17 cellular contexts compared by ENCODE assay signal in the genomic region with DNA sequence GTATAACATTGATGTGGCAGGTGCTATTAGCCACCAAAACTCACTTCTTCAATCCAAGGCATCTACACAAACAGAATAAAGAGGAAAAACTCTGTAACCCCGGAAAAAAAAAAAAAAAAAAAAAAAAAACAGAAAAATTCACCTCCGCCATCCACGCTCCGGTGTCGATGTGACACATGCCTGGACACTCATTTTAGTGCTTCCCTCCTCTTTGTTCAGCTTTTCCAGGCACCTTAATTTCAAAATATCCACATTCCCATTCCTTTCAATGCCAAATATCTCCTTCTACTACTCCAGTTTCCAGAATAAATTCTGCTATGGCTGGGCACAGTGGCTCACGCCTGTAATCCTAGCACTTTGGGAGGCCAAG. TPM values are rescaled to one million over a fixed set of nuclear protein-coding genes. Genes with fewer than 3 reads are reported as not detected.
DNase-seq lines count a peak whose midpoint lies in the region; ATAC-seq and TF ChIP-seq lines count a peak whose summit lies in the region.
"Had no signal": no experiment of that assay in that cellular context is flagged by ENCODE, and none has a peak within 500 bp of the region (broad histone marks: within the 10 kb centered on the region; RNA-seq: fewer than 3 reads in every experiment).

No MANE protein-coding gene starts in this region.

- TF ChIP-seq POLR2A in HCT116 (IDR thresholded peaks at IDR 0.05; ENCODE audit: borderline replicate concordance, extremely low read depth, insufficient read depth, insufficient read length) (no peak), esophagus muscularis mucosa (IDR thresholded peaks at IDR 0.05; ENCODE audit: low read depth) (no peak), adrenal gland (IDR thresholded peaks at IDR 0.05) (no peak)

- DNase-seq in HCT116 (ENCODE audit: low read depth, low spot score): no peak
- DNase-seq in SK-N-MC (ENCODE audit: low read depth, low spot score): no peak
- no peak for DNase-seq in esophagus muscularis mucosa (ENCODE audit: extremely low spot score)
- DNase-seq in adrenal gland: no peak
- no peak for DNase-seq in UCSD-AML1 (lab: John Stamatoyannopoulos, UW; ENCODE audit: unreplicated experiment)
- DNase-seq: activated B cell treated with CpG ODN at 0.5 μM for 24 hours; activated CD8-positive, alpha-beta T cell treated with anti-CD3 and anti-CD28 coated beads, Interleukin-2, amount 10 ng/mL, durations not matched to agents 7 days and 5 days; activated T-cell treated with anti-CD3 and anti-CD28 coated beads, Interleukin-2, amount 50 U/mL, for 48 hours; BE2C; effector CD4-positive, alpha-beta T cell; Karpas-422; sigmoid colon; stimulated activated CD4-positive, alpha-beta T cell treated with anti-CD3 and anti-CD28 coated beads, Interleukin-2, amount 100 ng/mL, for 48 hours; T-cell had no signal

- H3K27me3 Mint-ChIP-seq in activated T-helper 17 cell treated with anti-CD3 and anti-CD28 coated beads, Interleukin-2, amount 50 U/mL, for 72 hours: no peaks in the 10 kb centered on the region
- H3K27me3 Mint-ChIP-seq: activated naive CD8-positive, alpha-beta T cell had no signal

- no peak for ATAC-seq in HCT116
- ATAC-seq in activated T-helper 17 cell treated with anti-CD3 and anti-CD28 coated beads, Interleukin-2, amount 50 U/mL, for 72 hours (replicated peaks): no peak
- ATAC-seq: activated CD8-positive, alpha-beta T cell treated with anti-CD3 and anti-CD28 coated beads, Interleukin-2, amount 10 ng/mL, durations not matched to agents 7 days and 5 days; T-cell had no signal

- no peak for TF ChIP-seq EP300 in esophagus muscularis mucosa (IDR thresholded peaks at IDR 0.05)

- H3K4me3 Mint-ChIP-seq in activated T-helper 17 cell treated with anti-CD3 and anti-CD28 coated beads, Interleukin-2, amount 50 U/mL, for 72 hours: no peak overlapping the region
- H3K4me3 Mint-ChIP-seq: activated B cell treated with CpG ODN at 0.5 μM for 24 hours; activated CD8-positive, alpha-beta T cell treated with anti-CD3 and anti-CD28 coated beads, Interleukin-2, amount 10 ng/mL, durations not matched to agents 7 days and 5 days; activated naive CD8-positive, alpha-beta T cell; T-cell had no signal

- H3K9me3 Mint-ChIP-seq in activated T-helper 17 cell treated with anti-CD3 and anti-CD28 coated beads, Interleukin-2, amount 50 U/mL, for 72 hours: no peaks in the 10 kb centered on the region
- H3K9me3 Mint-ChIP-seq: activated B cell treated with CpG ODN at 0.5 μM for 24 hours, T-cell had no signal

- intact Hi-C loops in HCT116 (cut with micrococcal nuclease) (no loop called here), esophagus muscularis mucosa (cut with DNase I) (no loop called here), adrenal gland (cut with DNase I) (no loop called here)

- no peaks in the 10 kb centered on the region for H4K20me1 ChIP-seq in HCT116 (ENCODE audit: insufficient read depth)

- H3K9ac ChIP-seq in HCT116 (ENCODE audit: low read length) (no peak overlapping the region), SK-N-MC (ENCODE audit: insufficient read length) (no peak overlapping the region), skeletal muscle satellite cell (ENCODE audit: low read depth, low read length) (peak overlapping the region; percentile 23)

- no TSS peak for BruUV-seq in HCT116 (replicated peaks; lab: Mats Ljungman, UMichigan)

- no peak for TF ChIP-seq CTCF in HCT116 (IDR thresholded peaks at IDR 0.05 in 2 of 3, conservative IDR thresholded peaks at IDR 0.05 in 1 of 3; ENCODE audit: borderline replicate concordance in 1 of 3, insufficient read depth in 1 of 3, low read depth in 2 of 3, low read length in 2 of 3)
- TF ChIP-seq CTCF in esophagus muscularis mucosa (IDR thresholded peaks at IDR 0.05): no peak
- no peak for TF ChIP-seq CTCF in adrenal gland (IDR thresholded peaks at IDR 0.05)

- H3K4me3 ChIP-seq in HCT116 (replicated peaks in 1 of 2; ENCODE audit: low read depth in 1 of 2, low read length in 2 of 2) (no peak overlapping the region), SK-N-MC (no peak overlapping the region), esophagus muscularis mucosa (no peak overlapping the region), skeletal muscle satellite cell (ENCODE audit: low read length) (no peak overlapping the region), adrenal gland (no peak overlapping the region)
- H3K4me3 ChIP-seq: sigmoid colon had no signal

- H3K36me3 ChIP-seq in HCT116 (ENCODE audit: control insufficient read depth in 1 of 2, insufficient read depth in 2 of 2, low read length in 2 of 2) (no peaks in the 10 kb centered on the region), SK-N-MC (ENCODE audit: insufficient read depth, low read length) (no peaks in the 10 kb centered on the region), esophagus muscularis mucosa (no peaks in the 10 kb centered on the region), skeletal muscle satellite cell (ENCODE audit: insufficient read depth, low read length) (no peaks in the 10 kb centered on the region), adrenal gland (replicated peaks in 1 of 2) (no peaks in the 10 kb centered on the region)
- H3K36me3 ChIP-seq: BE2C, sigmoid colon had no signal

- H3K4me1 Mint-ChIP-seq in activated T-helper 17 cell treated with anti-CD3 and anti-CD28 coated beads, Interleukin-2, amount 50 U/mL, for 72 hours: no peaks in the 10 kb centered on the region

- H3K27me3 ChIP-seq in HCT116 (ENCODE audit: insufficient read depth, low read length): no peaks in the 10 kb centered on the region
- H3K27me3 ChIP-seq in esophagus muscularis mucosa: no peaks in the 10 kb centered on the region
- H3K27me3 ChIP-seq in skeletal muscle satellite cell (ENCODE audit: control insufficient read depth, insufficient read depth, low read length): no peaks in the 10 kb centered on the region
- H3K27me3 ChIP-seq in adrenal gland: no peaks in the 10 kb centered on the region
- H3K27me3 ChIP-seq: BE2C, sigmoid colon had no signal

- H3K9me2 ChIP-seq in HCT116 (ENCODE audit: insufficient read depth): no peaks in the 10 kb centered on the region

- TF ChIP-seq RAD21 in HCT116 (IDR thresholded peaks at IDR 0.05; ENCODE audit: low read depth): no peak

- H3K4me1 ChIP-seq in HCT116 (ENCODE audit: control insufficient read depth in 1 of 2, insufficient read depth in 2 of 2, low read length in 2 of 2): peaks cover 25 to 38% of the 10 kb centered on the region in 2 experiments
- peaks cover 18 to 27% (median 23%) of the 10 kb centered on the region in 4 donors for H3K4me1 ChIP-seq in esophagus muscularis mucosa
- peaks cover 35% of the 10 kb centered on the region for H3K4me1 ChIP-seq in skeletal muscle satellite cell (ENCODE audit: control insufficient read depth, insufficient read depth, low read length)
- peaks cover 0 to 9% of the 10 kb centered on the region in 2 donors for H3K4me1 ChIP-seq in adrenal gland (replicated peaks in 1 of 2)
- H3K4me1 ChIP-seq: BE2C had no signal

- peak overlapping the region; percentile 67 for H2AFZ ChIP-seq in HCT116 (ENCODE audit: low read depth, low read length, poor library complexity, severe bottlenecking)

- H3K9me3 ChIP-seq in HCT116 (ENCODE audit: control insufficient read depth in 1 of 2, insufficient read depth in 1 of 2, low read depth in 1 of 2, low read length in 2 of 2) (no peaks in the 10 kb centered on the region), SK-N-MC (ENCODE audit: low read depth, low read length) (no peaks in the 10 kb centered on the region), esophagus muscularis mucosa (no peaks in the 10 kb centered on the region), skeletal muscle satellite cell (replicated peaks; ENCODE audit: low read length) (no peaks in the 10 kb centered on the region), adrenal gland (replicated peaks in 1 of 3) (no peaks in the 10 kb centered on the region)
- H3K9me3 ChIP-seq: BE2C, sigmoid colon had no signal

- RAD21 ChIA-PET in HCT116 (lab: Charles Lee; ENCODE audit: low non-redundant PET in 1 of 2, low total read pairs in 2 of 2, uncharacterized antibody in 2 of 2, unreplicated experiment in 2 of 2): no interaction called here

- POLR2A ChIA-PET in HCT116 (lab: Charles Lee): no interaction called here

- no peaks in the 10 kb centered on the region for H3K36me3 Mint-ChIP-seq in activated T-helper 17 cell treated with anti-CD3 and anti-CD28 coated beads, Interleukin-2, amount 50 U/mL, for 72 hours (ENCODE audit: low read depth)
- H3K36me3 Mint-ChIP-seq: activated naive CD8-positive, alpha-beta T cell; T-cell had no signal

- no peak overlapping the region for H3K4me2 ChIP-seq in HCT116 (ENCODE audit: low read length)
- H3K4me2 ChIP-seq in skeletal muscle satellite cell (ENCODE audit: low read length): peak overlapping the region; percentile 26

- H3K79me2 ChIP-seq in HCT116 (ENCODE audit: insufficient read depth, low read length): no peaks in the 10 kb centered on the region

- no peak overlapping the region for H3K27ac Mint-ChIP-seq in activated T-helper 17 cell treated with anti-CD3 and anti-CD28 coated beads, Interleukin-2, amount 50 U/mL, for 72 hours
- H3K27ac Mint-ChIP-seq: activated B cell treated with CpG ODN at 0.5 μM for 24 hours; activated CD8-positive, alpha-beta T cell treated with anti-CD3 and anti-CD28 coated beads, Interleukin-2, amount 10 ng/mL, durations not matched to agents 7 days and 5 days; activated naive CD8-positive, alpha-beta T cell; T-cell had no signal

- CTCF ChIA-PET in HCT116 (lab: Charles Lee): interaction anchor here (3.6 kb wide), 1 partner anchor 26 kb away, joined by 22 read pairs; no protein-coding TSS in a partner anchor

- H3K27ac ChIP-seq in HCT116 (ENCODE audit: low read depth, low read length): peak overlapping the region; percentile 22; the same call in 1 of the 2 replicates
- peak overlapping the region; percentile 96; the same call in 1 of the 2 replicates for H3K27ac ChIP-seq in SK-N-MC
- H3K27ac ChIP-seq in esophagus muscularis mucosa (replicated peaks in 1 of 4): peak overlapping the region in 3 of 4 donors; percentile 18 to 55 (median 55)
- H3K27ac ChIP-seq in adrenal gland: peak overlapping the region in 2 of 5 donors; percentile 49 to 50

- WGBS in esophagus muscularis mucosa: 81% methylated on average over 6 of the region's 6 CpGs
- WGBS in adrenal gland, 4 donors: 61 to 79% (median 77%) methylated on average over 6 of the region's 6 CpGs

RNA-seq across cellular contexts. Expression of gene RERE, which starts 5.8 kb away (rescaled TPM):
- total RNA-seq in HCT116 (2021; ENCODE audit: unreplicated experiment) (40.6 TPM), esophagus muscularis mucosa (100 to 1,000 TPM; 133 to 212 (median 168) TPM), adrenal gland (100 to 1,000 TPM in 3 of 8 donors, 10 to 100 TPM in 5; 49.0 to 146 (median 81.4) TPM)
- polyA plus RNA-seq in HCT116 (2012): 17.0 and 18.3 TPM in 2 replicates
- total RNA-seq in skeletal muscle satellite cell (2012; rRNA removed): 14.9 and 24.1 TPM in 2 replicates
- total RNA-seq in activated T-helper 17 cell treated with anti-CD3 and anti-CD28 coated beads, Interleukin-2, amount 50 U/mL, for 72 hours: 10 to 100 TPM; 48.0 to 50.5 TPM
- polyA plus RNA-seq in adrenal gland: 10 to 100 TPM; 33.4 to 75.9 (median 41.6) TPM

RNA-seq across cellular contexts. Expression of gene ENO1, which starts 55.2 kb away (rescaled TPM):
- total RNA-seq in HCT116 (2021; ENCODE audit: unreplicated experiment) (2,334 TPM), esophagus muscularis mucosa (100 to 1,000 TPM; 595 to 895 (median 621) TPM), adrenal gland (100 to 1,000 TPM; 419 to 751 (median 581) TPM)
- polyA plus RNA-seq in HCT116 (2012): 4,054 and 4,544 TPM in 2 replicates
- total RNA-seq in skeletal muscle satellite cell (2012; rRNA removed): 2,772 and 3,140 TPM in 2 replicates
- total RNA-seq in activated T-helper 17 cell treated with anti-CD3 and anti-CD28 coated beads, Interleukin-2, amount 50 U/mL, for 72 hours: 1,000 to 10,000 TPM; 3,460 to 3,623 TPM
- 100 to 1,000 TPM; 142 to 815 (median 215) TPM for polyA plus RNA-seq in adrenal gland
